In genomic region chr6:135540207-135540877, GRCh38 we compare ENCODE assay signal across 14 cellular contexts. TPM values are rescaled to one million over a fixed set of nuclear protein-coding genes. Genes with fewer than 3 reads are reported as not detected.
A peak's percentile ranks its signal among the peaks of the same experiment; 100 is the strongest.
DNase-seq lines count a peak whose midpoint lies in the region; ATAC-seq and TF ChIP-seq lines count a peak whose summit lies in the region.
"Had no signal": no experiment of that assay in that cellular context is flagged by ENCODE, and none has a peak within 500 bp of the region (broad histone marks: within the 10 kb centered on the region; RNA-seq: fewer than 3 reads in every experiment).

No MANE protein-coding gene starts in this region.

- peak; percentile 37 for TF ChIP-seq CTCF in BE2C (IDR thresholded peaks at IDR 0.05; ENCODE audit: low read depth, low read length)
- no peak for TF ChIP-seq CTCF in HCT116 (IDR thresholded peaks at IDR 0.05 in 2 of 3, conservative IDR thresholded peaks at IDR 0.05 in 1 of 3; ENCODE audit: borderline replicate concordance in 1 of 3, insufficient read depth in 1 of 3, low read depth in 2 of 3, low read length in 2 of 3)

- RAD21 ChIA-PET in HCT116 (lab: Charles Lee; ENCODE audit: low non-redundant PET in 1 of 2, low total read pairs in 2 of 2, uncharacterized antibody in 2 of 2, unreplicated experiment in 2 of 2): no interaction called here

- peaks cover 30% of the 10 kb centered on the region for H3K36me3 Mint-ChIP-seq in activated T-helper 1 cell treated with anti-CD3 and anti-CD28 coated beads, Interleukin-12 subunit alpha, Interleukin-12 subunit beta, Interleukin-2, Interleukin-4 antibody, amounts not matched to agents 30 ng/mL and 10 ng/mL and 1 ng/mL, durations not matched to agents 14 hours and 24 hours and 36 hours (ENCODE audit: low read depth)
- H3K36me3 Mint-ChIP-seq: IgD-negative memory B cell had no signal

- CTCF ChIA-PET in HCT116 (lab: Charles Lee): no interaction called here

- POLR2A ChIA-PET in HCT116 (lab: Charles Lee): no interaction called here

- no peak overlapping the region for H3K27ac ChIP-seq in HCT116 (ENCODE audit: low read depth, low read length)
- no peak overlapping the region for H3K27ac ChIP-seq in right cardiac atrium (ENCODE audit: low read length)

- H3K9me3 ChIP-seq in BE2C: no peaks in the 10 kb centered on the region
- H3K9me3 ChIP-seq in HCT116 (ENCODE audit: control insufficient read depth in 1 of 2, insufficient read depth in 1 of 2, low read depth in 1 of 2, low read length in 2 of 2): no peaks in the 10 kb centered on the region
- H3K9me3 ChIP-seq in right cardiac atrium (ENCODE audit: control insufficient read depth, low read length): no peaks in the 10 kb centered on the region

- no peak overlapping the region for H2AFZ ChIP-seq in HCT116 (ENCODE audit: low read depth, low read length, poor library complexity, severe bottlenecking)

- H3K4me1 ChIP-seq in BE2C (peaks cover 3% of the 10 kb centered on the region; the same call in 1 of the 2 replicates), HCT116 (ENCODE audit: control insufficient read depth in 1 of 2, insufficient read depth in 2 of 2, low read length in 2 of 2) (peaks cover 0 to 14% of the 10 kb centered on the region in 2 experiments; a peak in 2 of 4 replicates), right cardiac atrium (ENCODE audit: control insufficient read depth, insufficient read depth, low read length) (no peaks in the 10 kb centered on the region)

- intact Hi-C loops in HCT116 (cut with micrococcal nuclease) (no loop called here), right cardiac atrium (cut with DNase I) (no loop called here)
- intact Hi-C loops in activated T-helper 1 cell treated with anti-CD3 and anti-CD28 coated beads, Interleukin-12 subunit alpha, Interleukin-12 subunit beta, Interleukin-2, Interleukin-4 antibody, amounts not matched to agents 30 ng/mL and 10 ng/mL and 1 ng/mL, durations not matched to agents 14 hours and 24 hours and 36 hours (cut with micrococcal nuclease): loop anchor here (1.0 kb wide), 1 partner anchor 251 kb away; no protein-coding TSS in a partner anchor

- DNase-seq in BE2C: no peak
- no peak for DNase-seq in HCT116 (ENCODE audit: low read depth, low spot score)
- peak; percentile 12 for DNase-seq in activated T-helper 1 cell treated with anti-CD3 and anti-CD28 coated beads, Interleukin-12 subunit alpha, Interleukin-12 subunit beta, Interleukin-2, Interleukin-4 antibody, amounts not matched to agents 30 ng/mL and 10 ng/mL and 1 ng/mL, durations not matched to agents 14 hours and 24 hours and 36 hours (ENCODE audit: low spot score)
- peak in 1 of 3 donors; percentile 50 for DNase-seq in right cardiac atrium
- no peak for DNase-seq in NCI-H146 treated with DMSO at 0.1 percent for 48 hours (lab: John Stamatoyannopoulos, UW; ENCODE audit: unreplicated experiment)
- no peak for DNase-seq in NCI-H2227 (lab: John Stamatoyannopoulos, UW; ENCODE audit: unreplicated experiment)
- no peak for DNase-seq in NCI-H2227 treated with DMSO at 0.1 percent for 48 hours (lab: John Stamatoyannopoulos, UW)
- DNase-seq: activated T-cell treated with anti-CD3 and anti-CD28 coated beads, Interleukin-2, amount 50 U/mL, for 24 hours; cortex of kidney; nephron progenitor cell; stimulated activated CD4-positive, alpha-beta T cell treated with anti-CD3 and anti-CD28 coated beads, Interleukin-2, amount 100 ng/mL, for 48 hours; T-helper 9 cell had no signal

- H3K9me2 ChIP-seq in HCT116 (ENCODE audit: insufficient read depth): no peaks in the 10 kb centered on the region

- H3K27me3 Mint-ChIP-seq in activated T-helper 1 cell treated with anti-CD3 and anti-CD28 coated beads, Interleukin-12 subunit alpha, Interleukin-12 subunit beta, Interleukin-2, Interleukin-4 antibody, amounts not matched to agents 30 ng/mL and 10 ng/mL and 1 ng/mL, durations not matched to agents 14 hours and 24 hours and 36 hours (ENCODE audit: insufficient read depth): no peaks in the 10 kb centered on the region

- TF ChIP-seq POLR2A in HCT116 (IDR thresholded peaks at IDR 0.05; ENCODE audit: borderline replicate concordance, extremely low read depth, insufficient read depth, insufficient read length): no peak

- H3K36me3 ChIP-seq in BE2C: no peaks in the 10 kb centered on the region
- no peaks in the 10 kb centered on the region for H3K36me3 ChIP-seq in HCT116 (ENCODE audit: control insufficient read depth in 1 of 2, insufficient read depth in 2 of 2, low read length in 2 of 2)

- H3K27ac Mint-ChIP-seq in activated T-helper 1 cell treated with anti-CD3 and anti-CD28 coated beads, Interleukin-12 subunit alpha, Interleukin-12 subunit beta, Interleukin-2, Interleukin-4 antibody, amounts not matched to agents 30 ng/mL and 10 ng/mL and 1 ng/mL, durations not matched to agents 14 hours and 24 hours and 36 hours: peak overlapping the region; percentile 85
- H3K27ac Mint-ChIP-seq: activated T-cell treated with anti-CD3 and anti-CD28 coated beads, Interleukin-2, amount 50 U/mL, for 24 hours; IgD-negative memory B cell; nephron progenitor cell had no signal

- H4K20me1 ChIP-seq in HCT116 (ENCODE audit: insufficient read depth): no peaks in the 10 kb centered on the region

- BruUV-seq in HCT116 (replicated peaks; lab: Mats Ljungman, UMichigan): no TSS peak

- H3K4me2 ChIP-seq in HCT116 (ENCODE audit: low read length): no peak overlapping the region

- H3K4me3 Mint-ChIP-seq in activated T-helper 1 cell treated with anti-CD3 and anti-CD28 coated beads, Interleukin-12 subunit alpha, Interleukin-12 subunit beta, Interleukin-2, Interleukin-4 antibody, amounts not matched to agents 30 ng/mL and 10 ng/mL and 1 ng/mL, durations not matched to agents 14 hours and 24 hours and 36 hours: peak overlapping the region; percentile 4
- H3K4me3 Mint-ChIP-seq: activated T-cell treated with anti-CD3 and anti-CD28 coated beads, Interleukin-2, amount 50 U/mL, for 24 hours; IgD-negative memory B cell; nephron progenitor cell had no signal

- H3K27me3 ChIP-seq in BE2C: no peaks in the 10 kb centered on the region
- H3K27me3 ChIP-seq in HCT116 (ENCODE audit: insufficient read depth, low read length): no peaks in the 10 kb centered on the region
- no peaks in the 10 kb centered on the region for H3K27me3 ChIP-seq in right cardiac atrium (ENCODE audit: control insufficient read depth, insufficient read depth)

- ATAC-seq in HCT116 (no peak), right cardiac atrium (peak; percentile 31 to 78), HG03280 (IDR thresholded peaks at IDR 0.05; ENCODE audit: unreplicated experiment) (no peak)

- peak; percentile 49 for TF ChIP-seq RAD21 in HCT116 (IDR thresholded peaks at IDR 0.05; ENCODE audit: low read depth)

- 61% methylated on average over 2 of the region's 2 CpGs for WGBS in right cardiac atrium

- H3K4me3 ChIP-seq in BE2C (ENCODE audit: low read depth, low read length): no peak overlapping the region
- H3K4me3 ChIP-seq in HCT116 (replicated peaks in 1 of 2; ENCODE audit: low read depth in 1 of 2, low read length in 2 of 2): no peak overlapping the region
- no peak overlapping the region for H3K4me3 ChIP-seq in right cardiac atrium (ENCODE audit: low read length)

- peaks cover 16% of the 10 kb centered on the region for H3K9me3 Mint-ChIP-seq in activated T-helper 1 cell treated with anti-CD3 and anti-CD28 coated beads, Interleukin-12 subunit alpha, Interleukin-12 subunit beta, Interleukin-2, Interleukin-4 antibody, amounts not matched to agents 30 ng/mL and 10 ng/mL and 1 ng/mL, durations not matched to agents 14 hours and 24 hours and 36 hours
- H3K9me3 Mint-ChIP-seq: activated T-cell treated with anti-CD3 and anti-CD28 coated beads, Interleukin-2, amount 50 U/mL, for 24 hours; IgD-negative memory B cell had no signal

- peaks cover 75% of the 10 kb centered on the region for H3K4me1 Mint-ChIP-seq in activated T-helper 1 cell treated with anti-CD3 and anti-CD28 coated beads, Interleukin-12 subunit alpha, Interleukin-12 subunit beta, Interleukin-2, Interleukin-4 antibody, amounts not matched to agents 30 ng/mL and 10 ng/mL and 1 ng/mL, durations not matched to agents 14 hours and 24 hours and 36 hours (ENCODE audit: low read depth)

- no peaks in the 10 kb centered on the region for H3K79me2 ChIP-seq in HCT116 (ENCODE audit: insufficient read depth, low read length)

- no peak overlapping the region for H3K9ac ChIP-seq in HCT116 (ENCODE audit: low read length)

TF ChIP-seq in HCT116, 20 proteins besides CTCF, POLR2A, EP300 and RAD21:
- TF ChIP-seq EZH2phosphoT487 (IDR thresholded peaks at IDR 0.05; ENCODE audit: borderline replicate concordance): no peak
- TF ChIP-seq ATF3 (IDR thresholded peaks at IDR 0.05): no peak
- no peak for TF ChIP-seq CBX3 (IDR thresholded peaks at IDR 0.05; ENCODE audit: low read depth)
- TF ChIP-seq SP1 (IDR thresholded peaks at IDR 0.05; ENCODE audit: low read depth): no peak

RNA-seq across cellular contexts. Expression of gene AHI1, which starts 42.8 kb away (rescaled TPM):
- 7.4 TPM for polyA plus RNA-seq in BE2C (2012; ENCODE audit: insufficient read depth, insufficient read length, low read depth)
- 29.6 TPM for total RNA-seq in HCT116 (2021; ENCODE audit: unreplicated experiment)
- polyA plus RNA-seq in HCT116 (2012): 12.6 and 14.4 TPM in 2 replicates
- total RNA-seq in activated T-helper 1 cell treated with anti-CD3 and anti-CD28 coated beads, Interleukin-12 subunit alpha, Interleukin-12 subunit beta, Interleukin-2, Interleukin-4 antibody, amounts not matched to agents 30 ng/mL and 10 ng/mL and 1 ng/mL, durations not matched to agents 14 hours and 24 hours and 36 hours: 142 and 146 TPM in 2 replicates
- 10 to 100 TPM; 15.2 to 30.7 (median 16.9) TPM for total RNA-seq in right cardiac atrium
- 5.9 TPM for polyA plus RNA-seq in right cardiac atrium

Comparison
In these comparisons a context has a peak if more than half of its experiments do, and no peak if none do; other contexts are left out.
1. ATAC-seq: peak in right cardiac atrium (2 of 2); none in HCT116 (single experiment) and HG03280 (single experiment).